ENCODE assay signal across 24 cellular contexts in genomic region chr19:40726279-40726678, GRCh38.
"Had no signal": no experiment of that assay in that cellular context is flagged by ENCODE, and none has a peak within 500 bp of the region (broad histone marks: within the 10 kb centered on the region; RNA-seq: fewer than 3 reads in every experiment).

No MANE protein-coding gene starts in this region.

- H3K27ac Mint-ChIP-seq: activated naive CD4-positive, alpha-beta T cell treated with anti-CD3 and anti-CD28 coated beads, Interleukin-2, amount 50 U/mL, for 24 hours; natural killer cell had no signal

- DNase-seq: activated CD4-positive, alpha-beta T cell treated with anti-CD3 and anti-CD28 coated beads for 1 hour; activated CD4-positive, alpha-beta T cell treated with anti-CD3 and anti-CD28 coated beads, Interleukin-2, amount 50 U/mL, for 1 hour; activated gamma-delta T cell treated with Interleukin-2 at 50 U/mL for 16 hours; activated T-cell treated with anti-CD3 and anti-CD28 coated beads, Interleukin-2, amount 50 U/mL, for 1 hour; adrenal gland; effector memory CD4-positive, alpha-beta T cell; gastrocnemius medialis; hippocampal formation; left ventricle myocardium superior; mammary epithelial cell; midbrain; natural killer cell; ovary; stimulated activated CD4-positive, alpha-beta T cell treated with anti-CD3 and anti-CD28 coated beads, Interleukin-12 subunit alpha, Interleukin-12 subunit beta, amount 100 ng/mL, for 4 hours; stimulated activated CD4-positive, alpha-beta T cell treated with anti-CD3 and anti-CD28 coated beads, Interleukin-4, amount 100 ng/mL, for 4 hours; stimulated activated naive CD8-positive, alpha-beta T cell treated with anti-CD3 and anti-CD28 coated beads, Interleukin-15, Interleukin-2, amounts not matched to agents 100 U/mL and 50 U/mL, for 24 hours; upper lobe of right lung had no signal

- FAIRE-seq: colon had no signal

- H3K9me3 ChIP-seq: adrenal gland, breast epithelium, gastrocnemius medialis, ovary, prostate gland, upper lobe of right lung had no signal

- ATAC-seq: esophagus mucosa; gastrocnemius medialis; left ventricle myocardium superior; natural killer cell; stimulated activated naive CD8-positive, alpha-beta T cell treated with anti-CD3 and anti-CD28 coated beads, Interleukin-15, Interleukin-2, amounts not matched to agents 100 U/mL and 50 U/mL, for 24 hours; upper lobe of right lung had no signal

- H3K36me3 Mint-ChIP-seq: natural killer cell had no signal

- H3K4me1 ChIP-seq: prostate gland had no signal

- H3K27me3 ChIP-seq: adrenal gland, breast epithelium, gastrocnemius medialis, ovary, upper lobe of right lung had no signal

- H3K27me3 Mint-ChIP-seq: activated naive CD4-positive, alpha-beta T cell treated with anti-CD3 and anti-CD28 coated beads, Interleukin-2, amount 50 U/mL, for 24 hours; central memory CD8-positive, alpha-beta T cell had no signal

- H3K4me3 ChIP-seq: adrenal gland, breast epithelium, gastrocnemius medialis, ovary, prostate gland, upper lobe of right lung had no signal

- H3K9me3 Mint-ChIP-seq: activated naive CD4-positive, alpha-beta T cell treated with anti-CD3 and anti-CD28 coated beads, Interleukin-2, amount 50 U/mL, for 24 hours; central memory CD8-positive, alpha-beta T cell; natural killer cell had no signal

- H3K27ac ChIP-seq: adrenal gland, ovary, prostate gland, upper lobe of right lung, VCaP had no signal

- H3K36me3 ChIP-seq: ovary had no signal

- H3K4me3 Mint-ChIP-seq: activated naive CD4-positive, alpha-beta T cell treated with anti-CD3 and anti-CD28 coated beads, Interleukin-2, amount 50 U/mL, for 24 hours; central memory CD8-positive, alpha-beta T cell; natural killer cell had no signal
